In genomic region chr2:69789129-69789528, GRCh38 we compare ENCODE assay signal across 8 cellular contexts.
DNase-seq lines count a peak whose midpoint lies in the region; ATAC-seq and TF ChIP-seq lines count a peak whose summit lies in the region.

No MANE protein-coding gene starts in this region.

- H3K27me3 ChIP-seq in adipocyte (replicated peaks; ENCODE audit: control insufficient read depth, insufficient read depth, low read length): no peaks in the 10 kb centered on the region

- H3K27ac Mint-ChIP-seq in memory B cell: peak overlapping the region; percentile 80

- H3K4me3 ChIP-seq in AG10803 (ENCODE audit: low read length): no peak overlapping the region
- no peak overlapping the region for H3K4me3 ChIP-seq in adipocyte (ENCODE audit: low read length)

- H3K4me1 ChIP-seq in adipocyte (ENCODE audit: control insufficient read depth, insufficient read depth, low read length): peaks cover 37% of the 10 kb centered on the region

- H3K36me3 ChIP-seq in adipocyte (ENCODE audit: control insufficient read depth, insufficient read depth, low read length, severe bottlenecking): peaks cover 13% of the 10 kb centered on the region

- H3K9ac ChIP-seq in adipocyte (ENCODE audit: low read length): peak overlapping the region; percentile 53

- peaks cover 25% of the 10 kb centered on the region for H3K36me3 Mint-ChIP-seq in memory B cell

- DNase-seq in AG10803 (ENCODE audit: low read depth) (peak; percentile 98), adipocyte (ENCODE audit: low read depth) (peak; percentile 87), memory B cell (ENCODE audit: low spot score in 2 of 2) (no peak), pons (ENCODE audit: low spot score) (no peak), iPS-NIHi7 (ENCODE audit: extremely low spot score) (no peak), posterior cingulate gyrus (no peak)
- no peak for DNase-seq in activated effector memory CD4-positive, alpha-beta T cell treated with anti-CD3 and anti-CD28 coated beads, Interleukin-2, amount 50 U/mL, for 16 hours

- H3K4me1 Mint-ChIP-seq in memory B cell: peaks cover 27% of the 10 kb centered on the region

- no peak for TF ChIP-seq CTCF in AG10803 (conservative IDR thresholded peaks at IDR 0.05; ENCODE audit: low read length)

- H3K4me3 Mint-ChIP-seq in memory B cell: peak overlapping the region; percentile 34

- H3K27me3 Mint-ChIP-seq in memory B cell: no peaks in the 10 kb centered on the region

- intact Hi-C loops in posterior cingulate gyrus (cut with DNase I): no loop called here

- H3K9me3 Mint-ChIP-seq in memory B cell: no peaks in the 10 kb centered on the region

- no peaks in the 10 kb centered on the region for H3K9me3 ChIP-seq in adipocyte (ENCODE audit: control insufficient read depth, low read length)

- peak; percentile 51 for ATAC-seq in GM21528 (IDR thresholded peaks at IDR 0.05; ENCODE audit: low FRiP score, unreplicated experiment)
- no peak for ATAC-seq in memory B cell (ENCODE audit: low read depth)

Comparison
In these comparisons a context has a peak if more than half of its experiments do, and no peak if none do; other contexts are left out.
1. DNase-seq: peak in AG10803 (single experiment) and adipocyte (single experiment); none in memory B cell (0 of 2), pons (single experiment), activated effector memory CD4-positive, alpha-beta T cell treated with anti-CD3 and anti-CD28 coated beads, Interleukin-2, amount 50 U/mL, for 16 hours (single experiment), iPS-NIHi7 (single experiment) and posterior cingulate gyrus (0 of 10).